2 cellular contexts compared by ENCODE assay signal in the genomic region with DNA sequence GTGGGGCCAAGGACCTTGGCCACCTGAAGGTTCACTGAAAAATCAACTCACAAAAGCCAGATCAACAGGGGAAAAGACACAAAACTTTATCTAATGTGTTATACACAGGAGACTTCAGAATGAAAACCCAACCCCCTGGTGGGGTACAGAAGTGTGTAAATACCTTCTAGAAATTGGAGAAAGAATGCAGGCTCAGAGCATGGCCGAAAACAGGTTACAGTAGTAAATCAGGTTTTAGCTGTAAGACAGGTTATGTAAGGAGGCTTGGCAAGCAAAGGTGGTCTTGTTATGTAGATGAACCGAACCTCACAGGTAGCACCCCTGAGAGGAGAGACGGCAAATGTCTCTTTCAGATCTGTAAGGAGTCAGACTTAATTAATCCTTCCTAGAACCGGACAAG.
TF ChIP-seq lines count a peak whose summit lies in the region.

No MANE protein-coding gene starts in this region.

TF ChIP-seq in K562, 482 proteins besides CTCF, POLR2A, EP300 and RAD21:
- TF ChIP-seq ZNF695 (CRISPR knock-in tag; IDR thresholded peaks at IDR 0.05) (no peak), NCOA4 (IDR thresholded peaks at IDR 0.05; ENCODE audit: partially characterized antibody) (no peak), MITF (IDR thresholded peaks at IDR 0.05) (no peak), KDM1A (IDR thresholded peaks at IDR 0.05) (no peak), TAL1 (IDR thresholded peaks at IDR 0.05) (no peak), NR2C2 (CRISPR knock-in tag; IDR thresholded peaks at IDR 0.05) (no peak), NR2C2 (tag; IDR thresholded peaks at IDR 0.05) (no peak), ZNF764 (CRISPR knock-in tag; IDR thresholded peaks at IDR 0.05; ENCODE audit: low read depth) (no peak), ZBTB1 (CRISPR knock-in tag; IDR thresholded peaks at IDR 0.05; ENCODE audit: borderline replicate concordance, low read depth) (no peak), ZNF146 (CRISPR knock-in tag; IDR thresholded peaks at IDR 0.05; ENCODE audit: unreplicated experiment) (no peak), KAT2B (IDR thresholded peaks at IDR 0.05; ENCODE audit: low read depth, low read length) (no peak), U2AF1 (optimal IDR thresholded peaks at IDR 0.05; ENCODE audit: low read depth, low read length) (no peak), PPARD (CRISPR knock-in tag; IDR thresholded peaks at IDR 0.05) (no peak), ZBTB49 (CRISPR knock-in tag; IDR thresholded peaks at IDR 0.05; ENCODE audit: borderline replicate concordance) (no peak), HDAC2 (IDR thresholded peaks at IDR 0.05) (no peak), ZNF589 (CRISPR knock-in tag; IDR thresholded peaks at IDR 0.05; ENCODE audit: low read depth) (no peak), BRD9 (IDR thresholded peaks at IDR 0.05; ENCODE audit: low read depth, partially characterized antibody) (no peak)
- TF ChIP-seq, protein P1, sequence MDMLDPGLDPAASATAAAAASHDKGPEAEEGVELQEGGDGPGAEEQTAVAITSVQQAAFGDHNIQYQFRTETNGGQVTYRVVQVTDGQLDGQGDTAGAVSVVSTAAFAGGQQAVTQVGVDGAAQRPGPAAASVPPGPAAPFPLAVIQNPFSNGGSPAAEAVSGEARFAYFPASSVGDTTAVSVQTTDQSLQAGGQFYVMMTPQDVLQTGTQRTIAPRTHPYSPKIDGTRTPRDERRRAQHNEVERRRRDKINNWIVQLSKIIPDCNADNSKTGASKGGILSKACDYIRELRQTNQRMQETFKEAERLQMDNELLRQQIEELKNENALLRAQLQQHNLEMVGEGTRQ (CRISPR knock-in tag; IDR thresholded peaks at IDR 0.05): no peak
- TF ChIP-seq, protein P2, sequence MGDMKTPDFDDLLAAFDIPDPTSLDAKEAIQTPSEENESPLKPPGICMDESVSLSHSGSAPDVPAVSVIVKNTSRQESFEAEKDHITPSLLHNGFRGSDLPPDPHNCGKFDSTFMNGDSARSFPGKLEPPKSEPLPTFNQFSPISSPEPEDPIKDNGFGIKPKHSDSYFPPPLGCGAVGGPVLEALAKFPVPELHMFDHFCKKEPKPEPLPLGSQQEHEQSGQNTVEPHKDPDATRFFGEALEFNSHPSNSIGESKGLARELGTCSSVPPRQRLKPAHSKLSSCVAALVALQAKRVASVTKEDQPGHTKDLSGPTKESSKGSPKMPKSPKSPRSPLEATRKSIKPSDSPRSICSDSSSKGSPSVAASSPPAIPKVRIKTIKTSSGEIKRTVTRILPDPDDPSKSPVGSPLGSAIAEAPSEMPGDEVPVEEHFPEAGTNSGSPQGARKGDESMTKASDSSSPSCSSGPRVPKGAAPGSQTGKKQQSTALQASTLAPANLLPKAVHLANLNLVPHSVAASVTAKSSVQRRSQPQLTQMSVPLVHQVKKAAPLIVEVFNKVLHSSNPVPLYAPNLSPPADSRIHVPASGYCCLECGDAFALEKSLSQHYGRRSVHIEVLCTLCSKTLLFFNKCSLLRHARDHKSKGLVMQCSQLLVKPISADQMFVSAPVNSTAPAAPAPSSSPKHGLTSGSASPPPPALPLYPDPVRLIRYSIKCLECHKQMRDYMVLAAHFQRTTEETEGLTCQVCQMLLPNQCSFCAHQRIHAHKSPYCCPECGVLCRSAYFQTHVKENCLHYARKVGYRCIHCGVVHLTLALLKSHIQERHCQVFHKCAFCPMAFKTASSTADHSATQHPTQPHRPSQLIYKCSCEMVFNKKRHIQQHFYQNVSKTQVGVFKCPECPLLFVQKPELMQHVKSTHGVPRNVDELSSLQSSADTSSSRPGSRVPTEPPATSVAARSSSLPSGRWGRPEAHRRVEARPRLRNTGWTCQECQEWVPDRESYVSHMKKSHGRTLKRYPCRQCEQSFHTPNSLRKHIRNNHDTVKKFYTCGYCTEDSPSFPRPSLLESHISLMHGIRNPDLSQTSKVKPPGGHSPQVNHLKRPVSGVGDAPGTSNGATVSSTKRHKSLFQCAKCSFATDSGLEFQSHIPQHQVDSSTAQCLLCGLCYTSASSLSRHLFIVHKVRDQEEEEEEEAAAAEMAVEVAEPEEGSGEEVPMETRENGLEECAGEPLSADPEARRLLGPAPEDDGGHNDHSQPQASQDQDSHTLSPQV (IDR thresholded peaks at IDR 0.05): no peak
TF ChIP-seq in K562: peak in this region for 0.

TF ChIP-seq in HepG2, 621 proteins besides CTCF, POLR2A, EP300 and RAD21:
- TF ChIP-seq ATF2 (CRISPR knock-in tag; IDR thresholded peaks at IDR 0.05): no peak
- peak; percentile 58 for TF ChIP-seq RBM22 (optimal IDR thresholded peaks at IDR 0.05; ENCODE audit: low read length)
- TF ChIP-seq, protein P3, sequence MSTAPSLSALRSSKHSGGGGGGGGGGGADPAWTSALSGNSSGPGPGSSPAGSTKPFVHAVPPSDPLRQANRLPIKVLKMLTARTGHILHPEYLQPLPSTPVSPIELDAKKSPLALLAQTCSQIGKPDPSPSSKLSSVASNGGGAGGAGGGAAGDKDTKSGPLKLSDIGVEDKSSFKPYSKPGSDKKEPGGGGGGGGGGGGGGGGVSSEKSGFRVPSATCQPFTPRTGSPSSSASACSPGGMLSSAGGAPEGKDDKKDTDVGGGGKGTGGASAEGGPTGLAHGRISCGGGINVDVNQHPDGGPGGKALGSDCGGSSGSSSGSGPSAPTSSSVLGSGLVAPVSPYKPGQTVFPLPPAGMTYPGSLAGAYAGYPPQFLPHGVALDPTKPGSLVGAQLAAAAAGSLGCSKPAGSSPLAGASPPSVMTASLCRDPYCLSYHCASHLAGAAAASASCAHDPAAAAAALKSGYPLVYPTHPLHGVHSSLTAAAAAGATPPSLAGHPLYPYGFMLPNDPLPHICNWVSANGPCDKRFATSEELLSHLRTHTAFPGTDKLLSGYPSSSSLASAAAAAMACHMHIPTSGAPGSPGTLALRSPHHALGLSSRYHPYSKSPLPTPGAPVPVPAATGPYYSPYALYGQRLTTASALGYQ (CRISPR knock-in tag; IDR thresholded peaks at IDR 0.05): no peak
- TF ChIP-seq ZNF83 (CRISPR knock-in tag; IDR thresholded peaks at IDR 0.05; ENCODE audit: borderline replicate concordance): no peak
- no peak for TF ChIP-seq TAF1 (CRISPR knock-in tag; IDR thresholded peaks at IDR 0.05)
- TF ChIP-seq PAX8 (CRISPR knock-in tag; IDR thresholded peaks at IDR 0.05; ENCODE audit: borderline replicate concordance): no peak
- no peak for TF ChIP-seq ZSCAN9 (CRISPR knock-in tag; IDR thresholded peaks at IDR 0.05; ENCODE audit: borderline replicate concordance)
- no peak for TF ChIP-seq TSC22D2 (CRISPR knock-in tag; IDR thresholded peaks at IDR 0.05; ENCODE audit: borderline replicate concordance)
